ENCODE assay signal across 16 cellular contexts in genomic region chr2:111053266-111053665, GRCh38.
"Had no signal": no experiment of that assay in that cellular context is flagged by ENCODE, and none has a peak within 500 bp of the region (broad histone marks: within the 10 kb centered on the region; RNA-seq: fewer than 3 reads in every experiment).

No MANE protein-coding gene starts in this region.

- H3K4me1 ChIP-seq: uterus had no signal

- H3K9me3 ChIP-seq: gastrocnemius medialis, neutrophil, suprapubic skin, thyroid gland, uterus had no signal

- H3K4me3 ChIP-seq: gastrocnemius medialis, suprapubic skin, thyroid gland, uterus had no signal

- H3K36me3 ChIP-seq: gastrocnemius medialis, neutrophil, suprapubic skin, thyroid gland, uterus had no signal

- H3K27me3 ChIP-seq: gastrocnemius medialis, neutrophil, thyroid gland, uterus had no signal

- ATAC-seq: esophagus mucosa; gastrocnemius medialis; naive thymus-derived CD4-positive, alpha-beta T cell; stimulated activated naive CD8-positive, alpha-beta T cell treated with anti-CD3 and anti-CD28 coated beads, Interleukin-15, Interleukin-2, amounts not matched to agents 100 U/mL and 50 U/mL, for 24 hours had no signal

- H3K27ac ChIP-seq: gastrocnemius medialis, neutrophil, suprapubic skin, thyroid gland, uterus had no signal

- DNase-seq: effector memory CD4-positive, alpha-beta T cell; gastrocnemius medialis; kidney; left cardiac atrium; mammary epithelial cell; naive thymus-derived CD4-positive, alpha-beta T cell; nephron progenitor cell; posterior cingulate gyrus; small intestine; stimulated activated CD4-positive, alpha-beta T cell treated with anti-CD3 and anti-CD28 coated beads, Interleukin-12 subunit alpha, Interleukin-12 subunit beta, amount 100 ng/mL, for 4 hours; stimulated activated naive CD8-positive, alpha-beta T cell treated with anti-CD3 and anti-CD28 coated beads, Interleukin-15, Interleukin-2, amounts not matched to agents 100 U/mL and 50 U/mL, for 24 hours; thyroid gland; uterus had no signal
